18 cellular contexts compared by ENCODE assay signal in genomic region chr5:136998864-136999263, GRCh38.
DNase-seq lines count a peak whose midpoint lies in the region; ATAC-seq and TF ChIP-seq lines count a peak whose summit lies in the region.
"Had no signal": no experiment of that assay in that cellular context is flagged by ENCODE, and none has a peak within 500 bp of the region (broad histone marks: within the 10 kb centered on the region; RNA-seq: fewer than 3 reads in every experiment).

No MANE protein-coding gene starts in this region.

- H3K4me1 ChIP-seq in mucosa of descending colon (ENCODE audit: low read depth), result no peaks in the 10 kb centered on the region
- H3K4me1 ChIP-seq: BE2C, SJSA1 had no signal

- DNase-seq in COLO668 (lab: John Stamatoyannopoulos, UW; ENCODE audit: unreplicated experiment), result peak; percentile 30
- DNase-seq in NCI-H146 treated with DMSO at 0.1 percent for 48 hours (lab: John Stamatoyannopoulos, UW; ENCODE audit: unreplicated experiment), result peak; percentile 51
- peak; percentile 44 for DNase-seq in NCI-H774 (lab: John Stamatoyannopoulos, UW)
- peak in 2 of 3 donors; percentile 9 to 26 for DNase-seq in mucosa of descending colon
- DNase-seq: BE2C, Karpas-422, MV-4-11, NCI-H1436, NCI-H2029, NCI-H2171 treated with DMSO at 0.1 percent for 48 hours, NCI-H446 treated with DMSO at 0.1 percent for 48 hours, NCI-H82, OCI-M1 had no signal

- no peaks in the 10 kb centered on the region for H3K36me3 ChIP-seq in mucosa of descending colon (ENCODE audit: low read depth)
- H3K36me3 ChIP-seq: BE2C, SJSA1 had no signal

- intact Hi-C loops in mucosa of descending colon (cut with DNase I, micrococcal nuclease), result no loop called here

- no peak overlapping the region for H3K4me3 ChIP-seq in mucosa of descending colon
- H3K4me3 ChIP-seq: SJSA1 had no signal

- TF ChIP-seq CTCF in mucosa of descending colon (IDR thresholded peaks at IDR 0.05), result no peak

- no peaks in the 10 kb centered on the region for H3K9me3 ChIP-seq in mucosa of descending colon
- H3K9me3 ChIP-seq: BE2C, SJSA1 had no signal

- ATAC-seq in mucosa of descending colon (peak; percentile 70), HG02970 (IDR thresholded peaks at IDR 0.05; ENCODE audit: low FRiP score, unreplicated experiment) (no peak), GM21381 (IDR thresholded peaks at IDR 0.05; ENCODE audit: unreplicated experiment) (no peak), HG02981 (IDR thresholded peaks at IDR 0.05; ENCODE audit: unreplicated experiment) (no peak)
- ATAC-seq: HCT116 had no signal
